ENCODE assay signal across 15 cellular contexts in the genomic region with DNA sequence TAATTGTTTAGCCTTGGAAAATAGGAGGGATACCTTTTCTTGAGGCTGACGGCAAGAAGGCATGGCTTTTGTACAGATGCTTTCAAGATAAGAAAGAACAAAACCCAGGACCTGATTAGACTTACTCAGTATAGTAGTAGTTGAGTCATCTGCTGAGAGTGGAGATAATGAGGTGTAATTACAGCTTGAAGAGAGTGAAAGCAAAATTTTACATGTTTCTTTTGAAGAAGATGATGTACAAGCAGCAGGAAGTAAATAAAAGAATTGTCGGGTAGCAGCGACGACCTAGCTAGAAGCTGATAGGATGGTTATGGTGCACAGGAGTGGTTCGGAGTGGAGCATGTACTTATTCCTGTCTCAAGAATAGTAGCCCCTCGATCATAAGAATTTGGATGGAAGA. TPM values are rescaled to one million over a fixed set of nuclear protein-coding genes. Genes with fewer than 3 reads are reported as not detected.
DNase-seq lines count a peak whose midpoint lies in the region; ATAC-seq, FAIRE-seq and TF ChIP-seq lines count a peak whose summit lies in the region.
"Had no signal": no experiment of that assay in that cellular context is flagged by ENCODE, and none has a peak within 500 bp of the region (broad histone marks: within the 10 kb centered on the region; RNA-seq: fewer than 3 reads in every experiment).

No MANE protein-coding gene starts in this region.

- WGBS in small intestine, 3 donors = 32 to 55% (median 47%) methylated on average over 6 of the region's 6 CpGs

- CTCF ChIA-PET in activated CD8-positive, alpha-beta T cell treated with anti-CD3 and anti-CD28 coated beads for 36 hours (lab: Charles Lee) = no interaction called here
- CTCF ChIA-PET in activated CD8-positive, alpha-beta T cell treated with anti-CD3 and anti-CD28 coated beads, Interleukin-2, amount 10 ng/mL, durations not matched to agents 7 days and 5 days (lab: Charles Lee) = interaction anchor here (0.8 kb wide), 1 partner anchor 139 kb away, joined by 3 read pairs; no protein-coding TSS in a partner anchor

- intact Hi-C loops in activated CD8-positive, alpha-beta T cell treated with anti-CD3 and anti-CD28 coated beads for 36 hours (cut with micrococcal nuclease) = no loop called here

- peak; percentile 27 for ATAC-seq in activated CD8-positive, alpha-beta T cell treated with anti-CD3 and anti-CD28 coated beads for 36 hours
- no peak for ATAC-seq in activated CD8-positive, alpha-beta T cell treated with anti-CD3 and anti-CD28 coated beads, Interleukin-2, amount 10 ng/mL, durations not matched to agents 7 days and 5 days
- no peak for ATAC-seq in GM21528 (IDR thresholded peaks at IDR 0.05; ENCODE audit: low FRiP score, unreplicated experiment)
- ATAC-seq: left lung; naive thymus-derived CD4-positive, alpha-beta T cell had no signal

- H3K36me3 Mint-ChIP-seq in activated CD8-positive, alpha-beta T cell treated with anti-CD3 and anti-CD28 coated beads for 36 hours (ENCODE audit: low read depth) = no peaks in the 10 kb centered on the region
- no peaks in the 10 kb centered on the region for H3K36me3 Mint-ChIP-seq in activated CD8-positive, alpha-beta T cell treated with anti-CD3 and anti-CD28 coated beads, Interleukin-2, amount 10 ng/mL, durations not matched to agents 7 days and 5 days (ENCODE audit: low read depth)

- no peak overlapping the region for H3K27ac Mint-ChIP-seq in activated CD8-positive, alpha-beta T cell treated with anti-CD3 and anti-CD28 coated beads for 36 hours
- no peak overlapping the region for H3K27ac Mint-ChIP-seq in activated CD8-positive, alpha-beta T cell treated with anti-CD3 and anti-CD28 coated beads, Interleukin-2, amount 10 ng/mL, durations not matched to agents 7 days and 5 days
- H3K27ac Mint-ChIP-seq: naive thymus-derived CD4-positive, alpha-beta T cell had no signal

- no peak overlapping the region for H3K4me3 Mint-ChIP-seq in activated CD8-positive, alpha-beta T cell treated with anti-CD3 and anti-CD28 coated beads for 36 hours
- H3K4me3 Mint-ChIP-seq in activated CD8-positive, alpha-beta T cell treated with anti-CD3 and anti-CD28 coated beads, Interleukin-2, amount 10 ng/mL, durations not matched to agents 7 days and 5 days = no peak overlapping the region
- H3K4me3 Mint-ChIP-seq: naive thymus-derived CD4-positive, alpha-beta T cell had no signal

- POLR2A ChIA-PET in activated CD8-positive, alpha-beta T cell treated with anti-CD3 and anti-CD28 coated beads for 36 hours (lab: Charles Lee) = interaction anchor here (0.8 kb wide), 1 partner anchor 74 kb away, joined by 3 read pairs; no protein-coding TSS in a partner anchor
- POLR2A ChIA-PET in activated CD8-positive, alpha-beta T cell treated with anti-CD3 and anti-CD28 coated beads, Interleukin-2, amount 10 ng/mL, durations not matched to agents 7 days and 5 days (lab: Charles Lee) = no interaction called here

- no peak overlapping the region for H3K4me3 ChIP-seq in Jurkat, Clone E6-1 (ENCODE audit: low read length)
- H3K4me3 ChIP-seq in fibroblast of mammary gland (ENCODE audit: control insufficient read depth, low read depth, low read length) = no peak overlapping the region
- no peak overlapping the region for H3K4me3 ChIP-seq in small intestine (ENCODE audit: low read depth in 1 of 2, low read length in 2 of 2)
- H3K4me3 ChIP-seq: left lung had no signal

- peaks cover 0 to 3% of the 10 kb centered on the region in 2 donors for H3K4me1 ChIP-seq in small intestine (ENCODE audit: control insufficient read depth in 2 of 2, insufficient read depth in 1 of 2, low read depth in 1 of 2, low read length in 1 of 2)
- H3K4me1 ChIP-seq: left lung had no signal

- no peaks in the 10 kb centered on the region for H3K9me3 Mint-ChIP-seq in activated CD8-positive, alpha-beta T cell treated with anti-CD3 and anti-CD28 coated beads for 36 hours
- no peaks in the 10 kb centered on the region for H3K9me3 Mint-ChIP-seq in activated CD8-positive, alpha-beta T cell treated with anti-CD3 and anti-CD28 coated beads, Interleukin-2, amount 10 ng/mL, durations not matched to agents 7 days and 5 days (ENCODE audit: insufficient read depth)
- H3K9me3 Mint-ChIP-seq: naive thymus-derived CD4-positive, alpha-beta T cell had no signal

- no peaks in the 10 kb centered on the region for H3K4me1 Mint-ChIP-seq in activated CD8-positive, alpha-beta T cell treated with anti-CD3 and anti-CD28 coated beads for 36 hours (ENCODE audit: low read depth)
- H3K4me1 Mint-ChIP-seq in activated CD8-positive, alpha-beta T cell treated with anti-CD3 and anti-CD28 coated beads, Interleukin-2, amount 10 ng/mL, durations not matched to agents 7 days and 5 days (ENCODE audit: low read depth) = peaks cover 4% of the 10 kb centered on the region

- peak overlapping the region in 1 of 2 donors; percentile 24 for H3K27ac ChIP-seq in small intestine (ENCODE audit: low read depth in 1 of 2, low read length in 1 of 2)
- H3K27ac ChIP-seq: left lung, RWPE1 had no signal

- DNase-seq in activated CD8-positive, alpha-beta T cell treated with anti-CD3 and anti-CD28 coated beads for 36 hours = no peak
- DNase-seq in activated CD8-positive, alpha-beta T cell treated with anti-CD3 and anti-CD28 coated beads, Interleukin-2, amount 10 ng/mL, durations not matched to agents 7 days and 5 days = no peak
- DNase-seq in Jurkat, Clone E6-1 (ENCODE audit: low read depth, low spot score) = peak; percentile 6
- DNase-seq in fibroblast of mammary gland (ENCODE audit: low read depth) (peak; percentile 20), small intestine (peak; percentile 55), SKM-1 (lab: John Stamatoyannopoulos, UW; ENCODE audit: unreplicated experiment) (no peak), SW 1271 (lab: John Stamatoyannopoulos, UW) (no peak)
- DNase-seq: EL; left lung; naive thymus-derived CD4-positive, alpha-beta T cell; NCI-H1694 treated with DMSO at 0.1 percent for 48 hours; NCI-H526 treated with DMSO at 0.1 percent for 48 hours had no signal

- H3K27me3 Mint-ChIP-seq in activated CD8-positive, alpha-beta T cell treated with anti-CD3 and anti-CD28 coated beads for 36 hours = no peaks in the 10 kb centered on the region
- no peaks in the 10 kb centered on the region for H3K27me3 Mint-ChIP-seq in activated CD8-positive, alpha-beta T cell treated with anti-CD3 and anti-CD28 coated beads, Interleukin-2, amount 10 ng/mL, durations not matched to agents 7 days and 5 days (ENCODE audit: low read depth)
- H3K27me3 Mint-ChIP-seq: naive thymus-derived CD4-positive, alpha-beta T cell had no signal

- no peak for FAIRE-seq in small intestine (lab: Jason Lieb, UNC)

- TF ChIP-seq CTCF in activated CD8-positive, alpha-beta T cell treated with anti-CD3 and anti-CD28 coated beads for 36 hours (IDR thresholded peaks at IDR 0.05) = no peak
- no peak for TF ChIP-seq CTCF in fibroblast of mammary gland (conservative IDR thresholded peaks at IDR 0.05; ENCODE audit: control insufficient read depth, insufficient read depth, low read depth, low read length)

- no peaks in the 10 kb centered on the region for H3K27me3 ChIP-seq in small intestine (ENCODE audit: control insufficient read depth in 2 of 2, insufficient read depth in 2 of 2, low read length in 2 of 2)
- H3K27me3 ChIP-seq: left lung had no signal

- H3K36me3 ChIP-seq in small intestine (ENCODE audit: control insufficient read depth in 2 of 2, insufficient read depth in 2 of 2, low read length in 2 of 2) = peaks cover 0 to 2% of the 10 kb centered on the region in 2 donors
- H3K36me3 ChIP-seq: left lung had no signal

- H3K9me3 ChIP-seq in small intestine (ENCODE audit: control insufficient read depth, low read depth) = no peaks in the 10 kb centered on the region
- H3K9me3 ChIP-seq: left lung had no signal

RNA-seq across cellular contexts. Expression of a gene that starts 6.6 kb away (rescaled TPM):
- total RNA-seq in activated CD8-positive, alpha-beta T cell treated with anti-CD3 and anti-CD28 coated beads for 36 hours = not detected
- total RNA-seq in activated CD8-positive, alpha-beta T cell treated with anti-CD3 and anti-CD28 coated beads, Interleukin-2, amount 10 ng/mL, durations not matched to agents 7 days and 5 days = not detected
- not detected for polyA plus RNA-seq in Jurkat, Clone E6-1 (2012; ENCODE audit: insufficient read depth, insufficient read length)
- 10 to 100 TPM in 1 of 3 donors, 1 to 10 TPM in 2; 1.3 to 24.4 (median 4.1) TPM for polyA plus RNA-seq in small intestine
- total RNA-seq: epithelial cell of proximal tubule; naive thymus-derived CD4-positive, alpha-beta T cell had no signal
- polyA plus RNA-seq: naive thymus-derived CD4-positive, alpha-beta T cell had no signal

Comparison
In these comparisons a context has a peak if more than half of its experiments do, and no peak if none do; other contexts are left out.
1. DNase-seq: peak in Jurkat, Clone E6-1 (single experiment), fibroblast of mammary gland (single experiment) and small intestine (single experiment); none in activated CD8-positive, alpha-beta T cell treated with anti-CD3 and anti-CD28 coated beads for 36 hours (single experiment), activated CD8-positive, alpha-beta T cell treated with anti-CD3 and anti-CD28 coated beads, Interleukin-2, amount 10 ng/mL, durations not matched to agents 7 days and 5 days (single experiment), SKM-1 (single experiment) and SW 1271 (0 of 2).